2 cellular contexts compared by ENCODE assay signal in genomic region chr17:16294560-16294959, GRCh38.
TF ChIP-seq lines count a peak whose summit lies in the region.

No MANE protein-coding gene starts in this region.

TF ChIP-seq in A549, 52 proteins besides CTCF, POLR2A, EP300 and RAD21 (continued from another document):
- no peak for TF ChIP-seq BCL3 (IDR thresholded peaks at IDR 0.05)
- no peak for TF ChIP-seq HOXB5 (CRISPR knock-in tag; IDR thresholded peaks at IDR 0.05)
- no peak for TF ChIP-seq MAZ (IDR thresholded peaks at IDR 0.05; ENCODE audit: borderline replicate concordance, low read depth, low read length)
- no peak for TF ChIP-seq ZFP36 (IDR thresholded peaks at IDR 0.05; ENCODE audit: borderline replicate concordance, partially characterized antibody)
- TF ChIP-seq ESRRA (IDR thresholded peaks at IDR 0.05; ENCODE audit: borderline replicate concordance, low read length), result no peak
- no peak for TF ChIP-seq CHD2 (IDR thresholded peaks at IDR 0.05; ENCODE audit: low read length, partially characterized antibody)
- no peak for TF ChIP-seq NR3C1 (IDR thresholded peaks at IDR 0.05)
- no peak for TF ChIP-seq FOSB (CRISPR knock-in tag; IDR thresholded peaks at IDR 0.05)
- TF ChIP-seq NPAS2 (CRISPR knock-in tag; IDR thresholded peaks at IDR 0.05; ENCODE audit: borderline replicate concordance), result no peak
- TF ChIP-seq ZNF302 (CRISPR knock-in tag; IDR thresholded peaks at IDR 0.05), result no peak
- TF ChIP-seq ZSCAN20 (CRISPR knock-in tag; IDR thresholded peaks at IDR 0.05), result no peak
- TF ChIP-seq KDM5A (IDR thresholded peaks at IDR 0.05), result no peak
- no peak for TF ChIP-seq PHF8 (IDR thresholded peaks at IDR 0.05; ENCODE audit: borderline replicate concordance, low read depth)
- no peak for TF ChIP-seq NFE2L2 (conservative IDR thresholded peaks at IDR 0.05; ENCODE audit: low read length)
- TF ChIP-seq SMC3 (IDR thresholded peaks at IDR 0.05), result no peak

TF ChIP-seq in HCT116, 20 proteins besides CTCF, POLR2A, EP300 and RAD21 (continued from another document):
- TF ChIP-seq ZBTB33 (IDR thresholded peaks at IDR 0.05; ENCODE audit: extremely low read depth, insufficient replicate concordance, low read length) (no peak), SP1 (IDR thresholded peaks at IDR 0.05; ENCODE audit: low read depth) (no peak), EZH2phosphoT487 (IDR thresholded peaks at IDR 0.05; ENCODE audit: borderline replicate concordance) (no peak)
- TF ChIP-seq, protein P1, sequence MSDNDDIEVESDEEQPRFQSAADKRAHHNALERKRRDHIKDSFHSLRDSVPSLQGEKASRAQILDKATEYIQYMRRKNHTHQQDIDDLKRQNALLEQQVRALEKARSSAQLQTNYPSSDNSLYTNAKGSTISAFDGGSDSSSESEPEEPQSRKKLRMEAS (IDR thresholded peaks at IDR 0.05), result no peak
